In the genomic region with DNA sequence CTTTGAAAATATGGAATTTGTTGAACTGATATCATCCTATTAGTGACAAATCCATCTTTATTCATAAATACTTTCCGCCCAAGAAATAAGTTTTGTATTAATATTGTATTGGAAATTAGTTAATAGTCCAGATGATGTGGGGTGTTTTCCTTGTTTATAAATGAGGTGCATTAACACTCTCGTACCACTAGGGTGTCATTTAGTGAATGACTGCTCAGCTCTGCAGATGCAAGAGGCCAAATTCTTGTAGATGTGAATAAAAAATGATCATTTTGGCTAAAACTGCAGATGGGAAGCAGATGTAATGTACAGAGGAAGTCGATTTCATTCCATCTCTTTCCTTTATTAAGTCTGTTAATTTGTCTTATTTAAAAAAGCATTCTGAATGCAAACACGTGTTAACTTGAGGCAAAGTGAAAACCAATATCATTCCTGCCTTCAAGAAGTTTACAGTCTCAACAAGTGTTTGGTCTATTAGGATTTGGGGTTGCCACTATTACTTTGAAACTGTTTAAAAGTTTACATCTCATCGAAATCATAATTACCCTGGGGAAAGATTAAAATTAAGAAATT, we compare ENCODE assay signal across 8 cellular contexts.
DNase-seq lines count a peak whose midpoint lies in the region; ATAC-seq and TF ChIP-seq lines count a peak whose summit lies in the region.

No MANE protein-coding gene starts in this region.

- H3K9me3 Mint-ChIP-seq in HFFc6 (no peaks in the 10 kb centered on the region), mesothelial cell of epicardium (no peaks in the 10 kb centered on the region)

- ATAC-seq in HG03280 (IDR thresholded peaks at IDR 0.05; ENCODE audit: unreplicated experiment) = no peak

- H3K36me3 Mint-ChIP-seq in HFFc6 (ENCODE audit: low read depth) (no peaks in the 10 kb centered on the region), mesothelial cell of epicardium (no peaks in the 10 kb centered on the region)

- DNase-seq in DMS53 (lab: John Stamatoyannopoulos, UW) (peak; percentile 61), HFFc6 (no peak), astrocyte of the cerebellum (ENCODE audit: low read depth) (no peak), mesothelial cell of epicardium (ENCODE audit: low spot score in 2 of 2, unreplicated experiment in 2 of 2) (no peak), UCSD-AML1 (lab: John Stamatoyannopoulos, UW; ENCODE audit: unreplicated experiment) (no peak), NCI-H2029 treated with DMSO at 0.1 percent for 48 hours (lab: John Stamatoyannopoulos, UW) (no peak)
- DNase-seq in stimulated activated CD4-positive, alpha-beta T cell treated with anti-CD3 and anti-CD28 coated beads, Interleukin-12 subunit alpha, Interleukin-12 subunit beta, amount 100 ng/mL, for 4 hours = no peak

- peaks cover 24% of the 10 kb centered on the region for H3K4me1 Mint-ChIP-seq in HFFc6 (ENCODE audit: low read depth)
- peaks cover 15% of the 10 kb centered on the region for H3K4me1 Mint-ChIP-seq in mesothelial cell of epicardium

- no peak overlapping the region for H3K4me3 ChIP-seq in astrocyte of the cerebellum (ENCODE audit: low read depth, low read length)

- in situ Hi-C loops in astrocyte of the cerebellum (cut with HindIII; ENCODE audit: low sequenced_read_pairs) = no loop called here

- H3K27ac Mint-ChIP-seq in HFFc6 = no peak overlapping the region
- no peak overlapping the region for H3K27ac Mint-ChIP-seq in mesothelial cell of epicardium

- H3K27me3 Mint-ChIP-seq in HFFc6 (ENCODE audit: insufficient read depth) (peaks cover 9% of the 10 kb centered on the region), mesothelial cell of epicardium (ENCODE audit: low read depth) (peaks cover 59% of the 10 kb centered on the region)

- peak; percentile 83 for TF ChIP-seq CTCF in HFFc6 (IDR thresholded peaks at IDR 0.05)
- peak; percentile 64 for TF ChIP-seq CTCF in astrocyte of the cerebellum (IDR thresholded peaks at IDR 0.05; ENCODE audit: low read depth, low read length, missing control alignments)
- peak; percentile 76 for TF ChIP-seq CTCF in mesothelial cell of epicardium (IDR thresholded peaks at IDR 0.05; ENCODE audit: unreplicated experiment)

- H3K4me3 Mint-ChIP-seq in HFFc6 = no peak overlapping the region
- H3K4me3 Mint-ChIP-seq in mesothelial cell of epicardium = no peak overlapping the region
